Comparison of ENCODE assay signal across 8 cellular contexts in the genomic region with DNA sequence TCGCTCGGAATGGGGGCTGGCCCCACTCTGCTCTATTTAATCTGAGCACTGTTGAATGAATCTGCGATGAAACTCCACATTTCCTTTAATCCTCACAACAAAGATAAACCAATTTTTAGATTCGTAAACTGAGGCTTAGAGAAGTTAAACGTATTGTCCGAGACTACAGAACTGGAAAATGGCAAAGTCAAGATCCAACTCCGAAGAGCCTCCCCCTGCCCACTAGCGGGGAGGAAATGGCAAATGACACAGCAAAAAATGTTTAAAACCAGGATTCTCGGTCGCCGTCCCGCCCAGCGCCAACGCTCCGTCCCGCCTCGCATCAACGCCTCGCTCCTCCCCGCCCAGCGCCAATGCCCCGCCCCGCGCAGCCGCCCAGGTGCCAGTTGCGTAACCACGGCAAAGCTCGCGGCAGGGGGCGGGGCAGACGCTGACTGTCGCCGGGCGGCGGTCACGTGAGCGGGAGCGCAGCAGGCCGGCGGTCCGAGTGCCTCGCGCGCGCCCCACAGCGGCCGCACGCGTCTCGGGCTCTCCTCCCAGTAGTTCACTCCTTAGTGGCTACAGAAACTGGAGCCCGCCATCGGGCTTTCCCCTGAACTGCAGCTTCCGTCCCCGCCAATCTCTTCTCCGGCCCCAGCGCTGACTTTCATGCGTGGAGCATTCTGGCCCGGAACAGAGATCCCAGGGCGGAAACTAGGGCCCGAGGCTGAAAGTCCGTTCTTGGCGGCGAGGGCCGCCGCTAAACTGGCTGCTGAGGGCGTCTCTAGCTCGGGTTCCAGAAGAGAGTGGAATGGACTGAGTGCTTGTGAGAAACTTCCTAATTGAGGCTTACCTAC. TPM values are rescaled to one million over a fixed set of nuclear protein-coding genes. Genes with fewer than 3 reads are reported as not detected.
DNase-seq lines count a peak whose midpoint lies in the region; ATAC-seq and TF ChIP-seq lines count a peak whose summit lies in the region.

No MANE protein-coding gene starts in this region.

- no peaks in the 10 kb centered on the region for H3K9me3 ChIP-seq in fibroblast of lung (ENCODE audit: control insufficient read depth, insufficient read depth, low read depth, low read length)

- H3F3A ChIP-seq in GM23338 (replicated peaks; ENCODE audit: low read depth): peaks cover 26% of the 10 kb centered on the region

- H3K27ac ChIP-seq in GM23338 (ENCODE audit: low read depth) (peak overlapping the region; percentile 97), fibroblast of lung (ENCODE audit: insufficient read depth, low read length) (peak overlapping the region; percentile 86)

- H3K36me3 Mint-ChIP-seq in GM23338 (ENCODE audit: low read depth) (no peaks in the 10 kb centered on the region), natural killer cell (no peaks in the 10 kb centered on the region)

- no peaks in the 10 kb centered on the region for H3K36me3 ChIP-seq in GM23338 (ENCODE audit: insufficient read depth)
- H3K36me3 ChIP-seq in fibroblast of lung (ENCODE audit: control insufficient read depth, insufficient read depth, low read length): no peaks in the 10 kb centered on the region

- H2AFZ ChIP-seq in GM23338: peak overlapping the region; percentile 30; the same call in 1 of the 2 replicates
- H2AFZ ChIP-seq in fibroblast of lung (ENCODE audit: low read length): peak overlapping the region; percentile 58

- H3K9me2 ChIP-seq in GM23338 (ENCODE audit: insufficient read depth): no peaks in the 10 kb centered on the region

- H3K4me3 Mint-ChIP-seq in GM23338: peak overlapping the region; percentile 71
- H3K4me3 Mint-ChIP-seq in natural killer cell: peak overlapping the region; percentile 87

- DNase-seq in ELF-1 (ENCODE audit: low read depth, low spot score) (peak; percentile 99), GM23338 (ENCODE audit: low spot score) (peak; percentile 99), LHCN-M2 (ENCODE audit: low read depth) (peak; percentile 94), RKO (ENCODE audit: low spot score) (peak; percentile 96), fibroblast of lung (ENCODE audit: low read depth in 2 of 2) (peak; percentile 91 to 96), natural killer cell (peak; percentile 99)
- DNase-seq in activated T-helper 1 cell treated with anti-CD3 and anti-CD28 coated beads, Interleukin-2, amount 50 U/mL, for 16 hours (ENCODE audit: low read depth in 1 of 2, low spot score in 1 of 2): peak; percentile 98 to 99
- peak; percentile 93 to 98 (median 96) for DNase-seq in stimulated activated naive CD4-positive, alpha-beta T cell (lab: John Stamatoyannopoulos, UW)

- ATAC-seq in GM23338: peak; percentile 95
- peak; percentile 93 to 99 (median 94) for ATAC-seq in natural killer cell

- H3K79me2 ChIP-seq in GM23338 (replicated peaks; ENCODE audit: insufficient read depth) (no peaks in the 10 kb centered on the region), fibroblast of lung (ENCODE audit: control insufficient read depth, insufficient read depth, low read length) (no peaks in the 10 kb centered on the region)

- H3K4me1 Mint-ChIP-seq in GM23338 (peaks cover 17% of the 10 kb centered on the region), natural killer cell (peaks cover 11 to 15% of the 10 kb centered on the region in 2 donors)

- H3K4me1 ChIP-seq in GM23338 (ENCODE audit: insufficient read depth): peaks cover 30% of the 10 kb centered on the region
- H3K4me1 ChIP-seq in fibroblast of lung (ENCODE audit: control insufficient read depth, extremely low read depth, insufficient read depth, low read length): no peaks in the 10 kb centered on the region

- H4K20me1 ChIP-seq in GM23338 (replicated peaks; ENCODE audit: insufficient read depth) (no peaks in the 10 kb centered on the region), fibroblast of lung (ENCODE audit: control insufficient read depth, extremely low read depth, insufficient read depth, low read length) (no peaks in the 10 kb centered on the region)

- H3K4me2 ChIP-seq in GM23338 (peak overlapping the region; percentile 78), fibroblast of lung (ENCODE audit: extremely low read depth, insufficient read depth, low read length) (peak overlapping the region; percentile 51)

- peak overlapping the region; percentile 48 for H3K9ac ChIP-seq in fibroblast of lung (ENCODE audit: insufficient read depth, low read length)

- H3K27ac Mint-ChIP-seq in GM23338 (peak overlapping the region; percentile 100), natural killer cell (peak overlapping the region; percentile 95 to 96)

- H3K27me3 Mint-ChIP-seq in GM23338 (ENCODE audit: insufficient read depth, low read depth, poor library complexity) (peaks cover 21% of the 10 kb centered on the region), natural killer cell (ENCODE audit: low read depth in 2 of 2) (no peaks in the 10 kb centered on the region)

- H3K9me3 Mint-ChIP-seq in GM23338 (no peaks in the 10 kb centered on the region; the same call in 1 of the 3 replicates), natural killer cell (no peaks in the 10 kb centered on the region)

- intact Hi-C loops in natural killer cell (cut with micrococcal nuclease): loop anchor here (1.0 kb wide), 3 partner anchors 13 to 39 kb away; a partner anchor contains a TSS

- TF ChIP-seq CTCF in GM23338 (conservative IDR thresholded peaks at IDR 0.05; ENCODE audit: low read depth in 2 of 2) (peak; percentile 63 to 78), fibroblast of lung (conservative IDR thresholded peaks at IDR 0.05 in 1 of 2, IDR thresholded peaks at IDR 0.05 in 1 of 2; ENCODE audit: low read depth in 1 of 2, low read length in 2 of 2) (peak; percentile 42 to 58), natural killer cell (IDR thresholded peaks at IDR 0.05) (peak; percentile 75)

- H3K27me3 ChIP-seq in GM23338 (ENCODE audit: insufficient read depth): no peaks in the 10 kb centered on the region
- H3K27me3 ChIP-seq in fibroblast of lung (ENCODE audit: control insufficient read depth, insufficient read depth, low read length): no peaks in the 10 kb centered on the region

- H3K4me3 ChIP-seq in GM23338 (peak overlapping the region; percentile 54), fibroblast of lung (replicated peaks in 1 of 4; ENCODE audit: control extremely low read depth in 1 of 4, insufficient read depth in 1 of 4, low read depth in 3 of 4, low read length in 4 of 4) (peak overlapping the region; percentile 19 to 64 (median 42))

RNA-seq across cellular contexts. Expression of a gene that starts 13.6 kb away (rescaled TPM):
- 2.5 and 9.1 TPM in 2 replicates for total RNA-seq in GM23338 (2014; rRNA removed; shearing (Covaris generic))
- polyA plus RNA-seq in GM23338 (2016; fragmentation: Nextera tagmentation; extraction: Ambion mirVana): 2.4 and 2.9 TPM in 2 replicates
- total RNA-seq in LHCN-M2 (2014; rRNA removed): 4.0 and 5.3 TPM in 2 replicates
- polyA plus RNA-seq in LHCN-M2 (2012): 10.0 TPM
- 9.6 and 14.9 TPM in 2 replicates for total RNA-seq in fibroblast of lung
- 5.6 and 6.4 TPM in 2 replicates for polyA plus RNA-seq in fibroblast of lung
- 5.6 and 5.7 TPM in 2 replicates for polyA plus RNA-seq in fibroblast of lung (2012)
- polyA minus RNA-seq in fibroblast of lung (ENCODE audit: low replicate concordance): 4.1 and 14.3 TPM in 2 replicates
- total RNA-seq in natural killer cell: 10 to 100 TPM in 1 of 3 donors, 1 to 10 TPM in 2; 8.1 to 16.8 (median 9.8) TPM

RNA-seq across cellular contexts. Expression of a gene that starts 17.9 kb away (rescaled TPM):
- total RNA-seq in GM23338 (2014; rRNA removed; shearing (Covaris generic)): 7.6 and 13.1 TPM in 2 replicates
- polyA plus RNA-seq in GM23338 (2016; fragmentation: Nextera tagmentation; extraction: Ambion mirVana) (8.2 and 10.4 TPM in 2 replicates), fibroblast of lung (1.8 and 2.5 TPM in 2 replicates)
- total RNA-seq in LHCN-M2 (2014; rRNA removed) (9.6 and 13.0 TPM in 2 replicates), fibroblast of lung (12.7 and 12.8 TPM in 2 replicates), natural killer cell (10 to 100 TPM in 1 of 3 donors, 1 to 10 TPM in 2; 8.1 to 19.1 (median 8.4) TPM)
- 14.9 TPM for polyA plus RNA-seq in LHCN-M2 (2012)
- 4.1 and 5.5 TPM in 2 replicates for polyA plus RNA-seq in fibroblast of lung (2012)
- 1.9 and 2.1 TPM in 2 replicates for polyA minus RNA-seq in fibroblast of lung (ENCODE audit: low replicate concordance)

RNA-seq across cellular contexts. Expression of a gene that starts 23.4 kb away (rescaled TPM):
- 50.8 and 53.5 TPM in 2 replicates for total RNA-seq in GM23338 (2014; rRNA removed; shearing (Covaris generic))
- 43.5 and 50.0 TPM in 2 replicates for polyA plus RNA-seq in GM23338 (2016; fragmentation: Nextera tagmentation; extraction: Ambion mirVana)
- 22.7 and 26.3 TPM in 2 replicates for total RNA-seq in LHCN-M2 (2014; rRNA removed)
- 75.3 TPM for polyA plus RNA-seq in LHCN-M2 (2012)
- 20.3 TPM in 2 replicates for total RNA-seq in fibroblast of lung
- polyA plus RNA-seq in fibroblast of lung: 29.4 and 43.0 TPM in 2 replicates
- 29.0 and 41.2 TPM in 2 replicates for polyA plus RNA-seq in fibroblast of lung (2012)
- polyA minus RNA-seq in fibroblast of lung (ENCODE audit: low replicate concordance): 40.4 and 68.7 TPM in 2 replicates
- total RNA-seq in natural killer cell: 10 to 100 TPM; 21.6 to 30.8 (median 23.1) TPM

RNA-seq across cellular contexts. Expression of a gene that starts 23.7 kb away (rescaled TPM):
- total RNA-seq in GM23338 (2014; rRNA removed; shearing (Covaris generic)): 731 and 822 TPM in 2 replicates
- 737 and 748 TPM in 2 replicates for polyA plus RNA-seq in GM23338 (2016; fragmentation: Nextera tagmentation; extraction: Ambion mirVana)
- total RNA-seq in LHCN-M2 (2014; rRNA removed): 2,020 and 2,623 TPM in 2 replicates
- polyA plus RNA-seq in LHCN-M2 (2012): 1,858 TPM
- 906 and 934 TPM in 2 replicates for total RNA-seq in fibroblast of lung
- 1,617 and 1,654 TPM in 2 replicates for polyA plus RNA-seq in fibroblast of lung
- polyA plus RNA-seq in fibroblast of lung (2012): 1,159 and 1,236 TPM in 2 replicates
- 2,894 and 3,203 TPM in 2 replicates for polyA minus RNA-seq in fibroblast of lung (ENCODE audit: low replicate concordance)
- total RNA-seq in natural killer cell: 100 to 1,000 TPM; 167 to 196 (median 189) TPM

RNA-seq across cellular contexts. Expression of a gene that starts 36.8 kb away (rescaled TPM):
- 49.6 and 52.8 TPM in 2 replicates for total RNA-seq in GM23338 (2014; rRNA removed; shearing (Covaris generic))
- polyA plus RNA-seq in GM23338 (2016; fragmentation: Nextera tagmentation; extraction: Ambion mirVana) (27.2 and 29.5 TPM in 2 replicates), fibroblast of lung (9.4 and 14.5 TPM in 2 replicates)
- total RNA-seq in LHCN-M2 (2014; rRNA removed) (15.4 and 20.0 TPM in 2 replicates), fibroblast of lung (8.2 and 21.5 TPM in 2 replicates), natural killer cell (10 to 100 TPM; 29.3 to 34.0 (median 31.9) TPM)
- polyA plus RNA-seq in LHCN-M2 (2012): 54.4 TPM
- 65.1 and 76.2 TPM in 2 replicates for polyA plus RNA-seq in fibroblast of lung (2012)
- 192 and 200 TPM in 2 replicates for polyA minus RNA-seq in fibroblast of lung (ENCODE audit: low replicate concordance)

Comparison
In these comparisons a context has a peak if more than half of its experiments do, and no peak if none do; other contexts are left out.
1. Peak in every context shown above with its lines: DNase-seq, ATAC-seq, H3K4me3 ChIP-seq and H3K27ac ChIP-seq.